In the genomic region with DNA sequence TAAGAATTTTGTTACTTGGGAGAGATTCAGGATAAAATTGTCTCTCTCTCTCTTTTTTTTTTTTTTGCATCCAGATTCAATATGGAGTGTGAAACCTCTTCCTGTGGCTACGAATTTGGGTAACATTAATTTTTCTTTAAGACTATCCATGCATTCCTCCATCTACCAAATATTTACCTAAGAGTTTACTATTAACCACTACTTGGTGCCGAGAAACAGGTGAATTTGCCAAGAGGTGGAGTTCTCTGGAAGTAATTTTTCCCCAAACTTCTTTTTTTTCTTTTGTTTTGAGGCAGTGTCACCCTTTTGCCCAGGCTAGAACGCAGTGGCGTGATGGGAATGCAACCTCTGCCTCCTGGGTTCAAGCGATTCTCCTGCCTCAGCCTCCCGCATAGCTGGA, we compare ENCODE assay signal across 40 cellular contexts.
"Had no signal": no experiment of that assay in that cellular context is flagged by ENCODE, and none has a peak within 500 bp of the region (broad histone marks: within the 10 kb centered on the region; RNA-seq: fewer than 3 reads in every experiment).

No MANE protein-coding gene starts in this region.

- H3K4me1 ChIP-seq: adrenal gland, ascending aorta, breast epithelium had no signal

- H3K27ac ChIP-seq: adrenal gland, ascending aorta, brain microvascular endothelial cell, breast epithelium, cardiac muscle cell had no signal

- FAIRE-seq: astrocyte had no signal

- H3K36me3 ChIP-seq: adrenal gland, ascending aorta, brain microvascular endothelial cell, breast epithelium, cardiac muscle cell had no signal

- ATAC-seq: activated naive CD4-positive, alpha-beta T cell treated with anti-CD3 and anti-CD28 coated beads, Interleukin-2, amount 50 U/mL, for 72 hours; activated naive CD8-positive, alpha-beta T cell treated with anti-CD3 and anti-CD28 coated beads, Interleukin-2, amount 50 U/mL, for 24 hours; activated T-cell treated with anti-CD3 and anti-CD28 coated beads, Interleukin-2, amount 50 U/mL, for 4 hours; activated T-cell treated with anti-CD3 and anti-CD28 coated beads, Interleukin-2, amount 50 U/mL, for 72 hours; activated T-helper 17 cell treated with anti-CD3 and anti-CD28 coated beads, Interleukin-2, amount 50 U/mL, for 72 hours; body of pancreas had no signal

- H3K4me1 Mint-ChIP-seq: activated naive CD4-positive, alpha-beta T cell treated with anti-CD3 and anti-CD28 coated beads, Interleukin-2, amount 10 ng/mL, durations not matched to agents 7 days and 5 days; activated naive CD4-positive, alpha-beta T cell treated with anti-CD3 and anti-CD28 coated beads, Interleukin-2, amount 50 U/mL, for 24 hours; activated naive CD8-positive, alpha-beta T cell treated with anti-CD3 and anti-CD28 coated beads for 36 hours; activated naive CD8-positive, alpha-beta T cell treated with anti-CD3 and anti-CD28 coated beads, Interleukin-2, amount 10 ng/mL, durations not matched to agents 7 days and 5 days; activated naive CD8-positive, alpha-beta T cell treated with anti-CD3 and anti-CD28 coated beads, Interleukin-2, amount 50 U/mL, for 24 hours; activated T-helper 17 cell treated with anti-CD3 and anti-CD28 coated beads, Interleukin-2, amount 50 U/mL, for 72 hours; central memory CD8-positive, alpha-beta T cell had no signal

- H3K27me3 Mint-ChIP-seq: activated naive CD4-positive, alpha-beta T cell treated with anti-CD3 and anti-CD28 coated beads, Interleukin-2, amount 10 ng/mL, durations not matched to agents 7 days and 5 days; activated naive CD8-positive, alpha-beta T cell treated with anti-CD3 and anti-CD28 coated beads for 36 hours had no signal

- H3K27me3 ChIP-seq: adrenal gland, ascending aorta, body of pancreas, brain microvascular endothelial cell, breast epithelium, cardiac muscle cell had no signal

- H3K4me3 ChIP-seq: adrenal gland, ascending aorta, body of pancreas, breast epithelium, cardiac muscle cell had no signal

- H3K27ac Mint-ChIP-seq: activated naive CD4-positive, alpha-beta T cell treated with anti-CD3 and anti-CD28 coated beads for 36 hours; activated naive CD4-positive, alpha-beta T cell treated with anti-CD3 and anti-CD28 coated beads, Interleukin-2, amount 10 ng/mL, durations not matched to agents 7 days and 5 days; activated naive CD4-positive, alpha-beta T cell treated with anti-CD3 and anti-CD28 coated beads, Interleukin-2, amount 50 U/mL, for 24 hours; activated naive CD4-positive, alpha-beta T cell treated with anti-CD3 and anti-CD28 coated beads, Interleukin-2, amount 50 U/mL, for 72 hours; activated naive CD8-positive, alpha-beta T cell; activated naive CD8-positive, alpha-beta T cell treated with anti-CD3 and anti-CD28 coated beads for 36 hours; activated naive CD8-positive, alpha-beta T cell treated with anti-CD3 and anti-CD28 coated beads, Interleukin-2, amount 10 ng/mL, durations not matched to agents 7 days and 5 days; activated naive CD8-positive, alpha-beta T cell treated with anti-CD3 and anti-CD28 coated beads, Interleukin-2, amount 50 U/mL, for 24 hours; activated T-cell treated with anti-CD3 and anti-CD28 coated beads, Interleukin-2, amount 50 U/mL, for 24 hours; activated T-cell treated with anti-CD3 and anti-CD28 coated beads, Interleukin-2, amount 50 U/mL, for 72 hours; activated T-helper 1 cell treated with anti-CD3 and anti-CD28 coated beads, Interleukin-12 subunit alpha, Interleukin-12 subunit beta, Interleukin-2, Interleukin-4 antibody, amounts not matched to agents 30 ng/mL and 10 ng/mL and 1 ng/mL, durations not matched to agents 14 hours and 24 hours and 36 hours; activated T-helper 17 cell treated with anti-CD3 and anti-CD28 coated beads, Interleukin-2, amount 50 U/mL, for 72 hours; activated T-helper 2 cell treated with anti-CD3 and anti-CD28 coated beads, Interferon-gamma antibody, Interleukin-2, Interleukin-4, amounts not matched to agents 10 μg/mL and 5 μg/mL and 100 μg/mL, durations not matched to agents 14 hours and 24 hours and 36 hours; brain had no signal

- H3K4me3 Mint-ChIP-seq: activated naive CD4-positive, alpha-beta T cell treated with anti-CD3 and anti-CD28 coated beads for 36 hours; activated naive CD4-positive, alpha-beta T cell treated with anti-CD3 and anti-CD28 coated beads, Interleukin-2, amount 10 ng/mL, durations not matched to agents 7 days and 5 days; activated naive CD4-positive, alpha-beta T cell treated with anti-CD3 and anti-CD28 coated beads, Interleukin-2, amount 50 U/mL, for 24 hours; activated naive CD8-positive, alpha-beta T cell; activated naive CD8-positive, alpha-beta T cell treated with anti-CD3 and anti-CD28 coated beads for 36 hours; activated naive CD8-positive, alpha-beta T cell treated with anti-CD3 and anti-CD28 coated beads, Interleukin-2, amount 10 ng/mL, durations not matched to agents 7 days and 5 days; activated naive CD8-positive, alpha-beta T cell treated with anti-CD3 and anti-CD28 coated beads, Interleukin-2, amount 50 U/mL, for 24 hours; activated T-cell treated with anti-CD3 and anti-CD28 coated beads, Interleukin-2, amount 50 U/mL, for 24 hours; activated T-cell treated with anti-CD3 and anti-CD28 coated beads, Interleukin-2, amount 50 U/mL, for 4 hours; activated T-cell treated with anti-CD3 and anti-CD28 coated beads, Interleukin-2, amount 50 U/mL, for 72 hours; activated T-helper 1 cell treated with anti-CD3 and anti-CD28 coated beads, Interleukin-12 subunit alpha, Interleukin-12 subunit beta, Interleukin-2, Interleukin-4 antibody, amounts not matched to agents 30 ng/mL and 10 ng/mL and 1 ng/mL, durations not matched to agents 14 hours and 24 hours and 36 hours; activated T-helper 17 cell treated with anti-CD3 and anti-CD28 coated beads, Interleukin-2, amount 50 U/mL, for 72 hours; brain; central memory CD8-positive, alpha-beta T cell had no signal

- DNase-seq: activated effector memory CD4-positive, alpha-beta T cell treated with anti-CD3 and anti-CD28 coated beads, Interleukin-2, amount 50 U/mL, for 16 hours; activated effector memory CD4-positive, alpha-beta T cell treated with Interleukin-2 at 50 U/mL for 16 hours; activated gamma-delta T cell; activated gamma-delta T cell treated with Interleukin-2 at 50 U/mL for 16 hours; activated naive CD4-positive, alpha-beta T cell; activated naive CD4-positive, alpha-beta T cell treated with anti-CD3 and anti-CD28 coated beads for 36 hours; activated naive CD4-positive, alpha-beta T cell treated with anti-CD3 and anti-CD28 coated beads, Interleukin-2, amount 10 ng/mL, durations not matched to agents 7 days and 5 days; activated naive CD4-positive, alpha-beta T cell treated with anti-CD3 and anti-CD28 coated beads, Interleukin-2, amount 50 U/mL, for 16 hours; activated naive CD4-positive, alpha-beta T cell treated with Interleukin-2 at 50 U/mL for 16 hours; activated naive CD8-positive, alpha-beta T cell treated with anti-CD3 and anti-CD28 coated beads for 36 hours; activated naive CD8-positive, alpha-beta T cell treated with anti-CD3 and anti-CD28 coated beads, Interleukin-2, amount 10 ng/mL, durations not matched to agents 7 days and 5 days; activated naive CD8-positive, alpha-beta T cell treated with anti-CD3 and anti-CD28 coated beads, Interleukin-2, amount 50 U/mL, for 24 hours; activated T-cell treated with anti-CD3 and anti-CD28 coated beads for 4 hours; activated T-cell treated with anti-CD3 and anti-CD28 coated beads, Interleukin-2, amount 50 U/mL, for 1 hour; activated T-cell treated with anti-CD3 and anti-CD28 coated beads, Interleukin-2, amount 50 U/mL, for 24 hours; activated T-cell treated with anti-CD3 and anti-CD28 coated beads, Interleukin-2, amount 50 U/mL, for 4 hours; activated T-cell treated with anti-CD3 and anti-CD28 coated beads, Interleukin-2, amount 50 U/mL, for 48 hours; activated T-cell treated with anti-CD3 and anti-CD28 coated beads, Interleukin-2, amount 50 U/mL, for 72 hours; adrenal gland; amniotic stem cell; amygdala; anterior cingulate cortex; aorta; body of pancreas; brain microvascular endothelial cell; caudate nucleus; central memory CD4-positive, alpha-beta T cell; cerebellar nuclear complex had no signal

- H3K9me3 Mint-ChIP-seq: activated naive CD4-positive, alpha-beta T cell treated with anti-CD3 and anti-CD28 coated beads for 36 hours; activated naive CD4-positive, alpha-beta T cell treated with anti-CD3 and anti-CD28 coated beads, Interleukin-2, amount 10 ng/mL, durations not matched to agents 7 days and 5 days; activated naive CD4-positive, alpha-beta T cell treated with anti-CD3 and anti-CD28 coated beads, Interleukin-2, amount 50 U/mL, for 24 hours; activated naive CD4-positive, alpha-beta T cell treated with anti-CD3 and anti-CD28 coated beads, Interleukin-2, amount 50 U/mL, for 72 hours; activated naive CD8-positive, alpha-beta T cell treated with anti-CD3 and anti-CD28 coated beads for 36 hours; activated naive CD8-positive, alpha-beta T cell treated with anti-CD3 and anti-CD28 coated beads, Interleukin-2, amount 10 ng/mL, durations not matched to agents 7 days and 5 days; activated naive CD8-positive, alpha-beta T cell treated with anti-CD3 and anti-CD28 coated beads, Interleukin-2, amount 50 U/mL, for 24 hours; activated T-cell treated with anti-CD3 and anti-CD28 coated beads, Interleukin-2, amount 50 U/mL, for 24 hours; activated T-cell treated with anti-CD3 and anti-CD28 coated beads, Interleukin-2, amount 50 U/mL, for 4 hours; activated T-cell treated with anti-CD3 and anti-CD28 coated beads, Interleukin-2, amount 50 U/mL, for 72 hours; activated T-helper 1 cell treated with anti-CD3 and anti-CD28 coated beads, Interleukin-12 subunit alpha, Interleukin-12 subunit beta, Interleukin-2, Interleukin-4 antibody, amounts not matched to agents 30 ng/mL and 10 ng/mL and 1 ng/mL, durations not matched to agents 14 hours and 24 hours and 36 hours; activated T-helper 17 cell treated with anti-CD3 and anti-CD28 coated beads, Interleukin-2, amount 50 U/mL, for 72 hours; activated T-helper 2 cell treated with anti-CD3 and anti-CD28 coated beads, Interferon-gamma antibody, Interleukin-2, Interleukin-4, amounts not matched to agents 10 μg/mL and 5 μg/mL and 100 μg/mL, durations not matched to agents 14 hours and 24 hours and 36 hours; central memory CD8-positive, alpha-beta T cell had no signal

- H3K9me3 ChIP-seq: adrenal gland, ascending aorta, body of pancreas, breast epithelium had no signal

- H3K36me3 Mint-ChIP-seq: activated naive CD4-positive, alpha-beta T cell treated with anti-CD3 and anti-CD28 coated beads, Interleukin-2, amount 10 ng/mL, durations not matched to agents 7 days and 5 days; activated naive CD4-positive, alpha-beta T cell treated with anti-CD3 and anti-CD28 coated beads, Interleukin-2, amount 50 U/mL, for 24 hours; activated naive CD4-positive, alpha-beta T cell treated with anti-CD3 and anti-CD28 coated beads, Interleukin-2, amount 50 U/mL, for 72 hours; activated naive CD8-positive, alpha-beta T cell; activated naive CD8-positive, alpha-beta T cell treated with anti-CD3 and anti-CD28 coated beads for 36 hours; activated naive CD8-positive, alpha-beta T cell treated with anti-CD3 and anti-CD28 coated beads, Interleukin-2, amount 10 ng/mL, durations not matched to agents 7 days and 5 days; brain had no signal
